30 cellular contexts compared by ENCODE assay signal in the genomic region with DNA sequence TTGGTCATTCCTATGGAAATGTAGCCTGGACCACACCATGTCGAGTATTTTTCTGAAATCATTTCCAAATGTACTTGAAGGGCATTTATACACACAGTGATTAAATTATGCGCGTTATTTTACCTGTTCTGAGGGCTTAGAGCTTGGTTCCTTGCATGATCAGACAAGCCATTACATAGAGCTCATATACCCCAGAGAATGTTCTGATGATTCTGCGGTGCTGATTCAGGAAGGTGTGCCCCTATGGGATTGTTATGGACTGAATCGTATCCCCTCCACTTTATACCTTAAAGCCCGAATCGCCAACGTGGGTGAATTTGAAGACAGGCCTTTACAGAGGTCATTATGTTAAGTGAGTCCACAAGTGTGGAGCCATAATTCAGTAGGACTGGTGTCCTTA.
"Had no signal": no experiment of that assay in that cellular context is flagged by ENCODE, and none has a peak within 500 bp of the region (broad histone marks: within the 10 kb centered on the region; RNA-seq: fewer than 3 reads in every experiment).

No MANE protein-coding gene starts in this region.

- H3K4me1 ChIP-seq: ascending aorta, breast epithelium, colonic mucosa, gastroesophageal sphincter, heart right ventricle had no signal

- ATAC-seq: activated CD4-positive, alpha-beta T cell treated with anti-CD3 and anti-CD28 coated beads for 36 hours; activated CD8-positive, alpha-beta memory T cell treated with anti-CD3 and anti-CD28 coated beads, Interleukin-2, amount 10 ng/mL, durations not matched to agents 7 days and 5 days; activated CD8-positive, alpha-beta T cell treated with anti-CD3 and anti-CD28 coated beads, Interleukin-2, amount 10 ng/mL, durations not matched to agents 7 days and 5 days; activated naive CD4-positive, alpha-beta T cell treated with anti-CD3 and anti-CD28 coated beads, Interleukin-2, amount 50 U/mL, for 72 hours; gastroesophageal sphincter; heart right ventricle had no signal

- H3K4me3 Mint-ChIP-seq: activated CD4-positive, alpha-beta memory T cell treated with anti-CD3 and anti-CD28 coated beads for 36 hours; activated CD4-positive, alpha-beta T cell treated with anti-CD3 and anti-CD28 coated beads for 36 hours; activated CD4-positive, alpha-beta T cell treated with anti-CD3 and anti-CD28 coated beads, Interleukin-2, amount 10 ng/mL, durations not matched to agents 24 days and 14 days; activated CD8-positive, alpha-beta memory T cell treated with anti-CD3 and anti-CD28 coated beads, Interleukin-2, amount 10 ng/mL, durations not matched to agents 7 days and 5 days; activated CD8-positive, alpha-beta T cell treated with anti-CD3 and anti-CD28 coated beads, Interleukin-2, amount 10 ng/mL, durations not matched to agents 7 days and 5 days; activated naive CD4-positive, alpha-beta T cell treated with anti-CD3 and anti-CD28 coated beads, Interleukin-2, amount 10 ng/mL, durations not matched to agents 7 days and 5 days; activated naive CD8-positive, alpha-beta T cell treated with anti-CD3 and anti-CD28 coated beads, Interleukin-2, amount 10 ng/mL, durations not matched to agents 7 days and 5 days; activated T-helper 1 cell treated with anti-CD3 and anti-CD28 coated beads, Interleukin-12 subunit alpha, Interleukin-12 subunit beta, Interleukin-2, Interleukin-4 antibody, amounts not matched to agents 30 ng/mL and 10 ng/mL and 1 ng/mL, durations not matched to agents 14 hours and 24 hours and 36 hours; brain had no signal

- H3K36me3 ChIP-seq: ascending aorta, breast epithelium, cardiac muscle cell, colonic mucosa, esophagus muscularis mucosa, gastroesophageal sphincter, heart right ventricle had no signal

- H3K27ac ChIP-seq: ascending aorta, breast epithelium, cardiac muscle cell, colonic mucosa, esophagus muscularis mucosa, gastroesophageal sphincter, heart right ventricle had no signal

- H3K4me1 Mint-ChIP-seq: activated CD4-positive, alpha-beta T cell treated with anti-CD3 and anti-CD28 coated beads for 36 hours; activated CD4-positive, alpha-beta T cell treated with anti-CD3 and anti-CD28 coated beads, Interleukin-2, amount 10 ng/mL, durations not matched to agents 24 days and 14 days; activated CD8-positive, alpha-beta memory T cell treated with anti-CD3 and anti-CD28 coated beads, Interleukin-2, amount 10 ng/mL, durations not matched to agents 7 days and 5 days; activated naive CD4-positive, alpha-beta T cell treated with anti-CD3 and anti-CD28 coated beads, Interleukin-2, amount 10 ng/mL, durations not matched to agents 7 days and 5 days; activated naive CD8-positive, alpha-beta T cell treated with anti-CD3 and anti-CD28 coated beads, Interleukin-2, amount 10 ng/mL, durations not matched to agents 7 days and 5 days; brain had no signal

- H3K36me3 Mint-ChIP-seq: activated CD4-positive, alpha-beta memory T cell treated with anti-CD3 and anti-CD28 coated beads for 36 hours; activated CD8-positive, alpha-beta memory T cell treated with anti-CD3 and anti-CD28 coated beads, Interleukin-2, amount 10 ng/mL, durations not matched to agents 7 days and 5 days; activated naive CD4-positive, alpha-beta T cell treated with anti-CD3 and anti-CD28 coated beads, Interleukin-2, amount 10 ng/mL, durations not matched to agents 7 days and 5 days; activated naive CD4-positive, alpha-beta T cell treated with anti-CD3 and anti-CD28 coated beads, Interleukin-2, amount 50 U/mL, for 72 hours; activated naive CD8-positive, alpha-beta T cell treated with anti-CD3 and anti-CD28 coated beads, Interleukin-2, amount 10 ng/mL, durations not matched to agents 7 days and 5 days; brain had no signal

- H3K27me3 Mint-ChIP-seq: activated CD4-positive, alpha-beta memory T cell treated with anti-CD3 and anti-CD28 coated beads for 36 hours; activated CD4-positive, alpha-beta T cell treated with anti-CD3 and anti-CD28 coated beads for 36 hours; activated CD4-positive, alpha-beta T cell treated with anti-CD3 and anti-CD28 coated beads, Interleukin-2, amount 10 ng/mL, durations not matched to agents 24 days and 14 days; activated CD8-positive, alpha-beta memory T cell treated with anti-CD3 and anti-CD28 coated beads, Interleukin-2, amount 10 ng/mL, durations not matched to agents 7 days and 5 days; activated naive CD4-positive, alpha-beta T cell treated with anti-CD3 and anti-CD28 coated beads, Interleukin-2, amount 10 ng/mL, durations not matched to agents 7 days and 5 days; activated naive CD8-positive, alpha-beta T cell treated with anti-CD3 and anti-CD28 coated beads, Interleukin-2, amount 10 ng/mL, durations not matched to agents 7 days and 5 days; brain had no signal

- H3K9me3 ChIP-seq: ascending aorta, colonic mucosa, esophagus muscularis mucosa had no signal

- H3K9me3 Mint-ChIP-seq: activated naive CD8-positive, alpha-beta T cell treated with anti-CD3 and anti-CD28 coated beads, Interleukin-2, amount 10 ng/mL, durations not matched to agents 7 days and 5 days had no signal

- H3K27ac Mint-ChIP-seq: activated CD4-positive, alpha-beta memory T cell treated with anti-CD3 and anti-CD28 coated beads for 36 hours; activated CD4-positive, alpha-beta T cell treated with anti-CD3 and anti-CD28 coated beads for 36 hours; activated CD4-positive, alpha-beta T cell treated with anti-CD3 and anti-CD28 coated beads, Interleukin-2, amount 10 ng/mL, durations not matched to agents 24 days and 14 days; activated CD8-positive, alpha-beta memory T cell treated with anti-CD3 and anti-CD28 coated beads, Interleukin-2, amount 10 ng/mL, durations not matched to agents 7 days and 5 days; activated CD8-positive, alpha-beta T cell treated with anti-CD3 and anti-CD28 coated beads, Interleukin-2, amount 10 ng/mL, durations not matched to agents 7 days and 5 days; activated naive CD4-positive, alpha-beta T cell treated with anti-CD3 and anti-CD28 coated beads, Interleukin-2, amount 10 ng/mL, durations not matched to agents 7 days and 5 days; activated naive CD4-positive, alpha-beta T cell treated with anti-CD3 and anti-CD28 coated beads, Interleukin-2, amount 50 U/mL, for 72 hours; activated naive CD8-positive, alpha-beta T cell treated with anti-CD3 and anti-CD28 coated beads, Interleukin-2, amount 10 ng/mL, durations not matched to agents 7 days and 5 days; activated T-helper 1 cell treated with anti-CD3 and anti-CD28 coated beads, Interleukin-12 subunit alpha, Interleukin-12 subunit beta, Interleukin-2, Interleukin-4 antibody, amounts not matched to agents 30 ng/mL and 10 ng/mL and 1 ng/mL, durations not matched to agents 14 hours and 24 hours and 36 hours; activated T-helper 2 cell treated with anti-CD3 and anti-CD28 coated beads, Interferon-gamma antibody, Interleukin-2, Interleukin-4, amounts not matched to agents 10 μg/mL and 5 μg/mL and 100 μg/mL, durations not matched to agents 14 hours and 24 hours and 36 hours; brain had no signal

- H3K27me3 ChIP-seq: ascending aorta, breast epithelium, cardiac muscle cell, colonic mucosa, esophagus muscularis mucosa, gastroesophageal sphincter, heart right ventricle had no signal

- DNase-seq: activated CD4-positive, alpha-beta memory T cell treated with anti-CD3 and anti-CD28 coated beads for 36 hours; activated CD4-positive, alpha-beta T cell treated with anti-CD3 and anti-CD28 coated beads for 36 hours; activated CD4-positive, alpha-beta T cell treated with anti-CD3 and anti-CD28 coated beads, Interleukin-2, amount 10 ng/mL, durations not matched to agents 24 days and 14 days; activated CD4-positive, CD25-positive, alpha-beta regulatory T cell; activated CD4-positive, CD25-positive, alpha-beta regulatory T cell treated with anti-CD3 and anti-CD28 coated beads, Interleukin-2, amount 50 U/mL, for 72 hours; activated CD8-positive, alpha-beta memory T cell treated with anti-CD3 and anti-CD28 coated beads, Interleukin-2, amount 10 ng/mL, durations not matched to agents 7 days and 5 days; activated CD8-positive, alpha-beta memory T cell treated with anti-CD3 and anti-CD28 coated beads, Interleukin-2, amount 50 U/mL, for 4 hours; activated CD8-positive, alpha-beta T cell treated with anti-CD3 and anti-CD28 coated beads, Interleukin-2, amount 10 ng/mL, durations not matched to agents 7 days and 5 days; activated gamma-delta T cell; activated naive CD4-positive, alpha-beta T cell; activated naive CD4-positive, alpha-beta T cell treated with anti-CD3 and anti-CD28 coated beads, Interleukin-2, amount 10 ng/mL, durations not matched to agents 7 days and 5 days; activated naive CD8-positive, alpha-beta T cell treated with anti-CD3 and anti-CD28 coated beads, Interleukin-2, amount 10 ng/mL, durations not matched to agents 7 days and 5 days; activated T-cell treated with anti-CD3 and anti-CD28 coated beads, Interleukin-2, amount 50 U/mL, for 1 hour; activated T-cell treated with anti-CD3 and anti-CD28 coated beads, Interleukin-2, amount 50 U/mL, for 48 hours; central memory CD4-positive, alpha-beta T cell; cerebellar nuclear complex; colonic mucosa; effector CD8-positive, alpha-beta T cell; foreskin melanocyte; heart right ventricle; T-helper 2 cell had no signal

- H3K4me3 ChIP-seq: ascending aorta, breast epithelium, cardiac muscle cell, colonic mucosa, esophagus muscularis mucosa, gastroesophageal sphincter, heart right ventricle had no signal
